Comparison of ENCODE assay signal across 26 cellular contexts in the genomic region with DNA sequence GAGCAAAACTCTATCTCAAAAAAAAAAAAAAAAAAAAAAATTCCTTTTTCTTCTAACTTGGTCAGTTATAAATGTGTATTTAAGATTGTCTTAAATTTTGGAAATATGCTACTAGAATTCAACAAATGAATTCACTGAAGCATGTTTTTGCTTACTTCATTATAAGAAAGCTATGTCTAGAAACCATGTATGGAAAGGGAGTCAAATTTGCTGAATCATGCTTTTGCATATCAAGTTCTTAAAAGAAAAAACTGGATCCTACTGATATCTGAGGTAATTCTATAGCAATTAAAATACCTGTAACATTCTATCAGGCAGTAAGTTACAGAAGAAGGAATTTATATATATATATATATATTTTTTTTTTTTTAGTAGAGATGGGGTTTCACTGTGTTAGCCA. TPM values are rescaled to one million over a fixed set of nuclear protein-coding genes. Genes with fewer than 3 reads are reported as not detected.
DNase-seq lines count a peak whose midpoint lies in the region; ATAC-seq, FAIRE-seq and TF ChIP-seq lines count a peak whose summit lies in the region.
"Had no signal": no experiment of that assay in that cellular context is flagged by ENCODE, and none has a peak within 500 bp of the region (broad histone marks: within the 10 kb centered on the region; RNA-seq: fewer than 3 reads in every experiment).

No MANE protein-coding gene starts in this region.

- ATAC-seq in heart right ventricle = no peak
- no peak for ATAC-seq in stimulated activated naive B cell treated with anti-CD40 and anti-IgM and Interleukin-4, amounts not matched to agents 10 μg/mL and 1 μg/mL and 100 μg/mL, for 72 hours (replicated peaks)
- no peak for ATAC-seq in GM18519 (IDR thresholded peaks at IDR 0.05; ENCODE audit: low FRiP score, unreplicated experiment)
- no peak for ATAC-seq in GM19328 (IDR thresholded peaks at IDR 0.05; ENCODE audit: unreplicated experiment)
- ATAC-seq: Right ventricle myocardium inferior, SK-N-SH treated with all-trans-retinoic acid at 6 μM for 48 hours, T-cell had no signal

- no peak for TF ChIP-seq POLR2A in H1 (IDR thresholded peaks at IDR 0.05; ENCODE audit: control extremely low read depth in 1 of 2, low read depth in 2 of 2, low read length in 2 of 2)

- H4K91ac ChIP-seq in H1 (replicated peaks; ENCODE audit: insufficient read length, low read length) = no peak overlapping the region

- H3K4me3 Mint-ChIP-seq in stimulated activated naive B cell treated with anti-CD40 and anti-IgM and Interleukin-4, amounts not matched to agents 10 μg/mL and 1 μg/mL and 100 μg/mL, for 72 hours = no peak overlapping the region
- H3K4me3 Mint-ChIP-seq: CD4-positive, CD25-positive, alpha-beta regulatory T cell; T-cell had no signal

- POLR2A ChIA-PET in RWPE1 (lab: Yijun Ruan, JAX; ENCODE audit: low non-redundant PET) = no interaction called here
- POLR2A ChIA-PET in H1 (lab: Charles Lee; ENCODE audit: partially characterized antibody) = interaction anchor here (1.6 kb wide), 1 partner anchor 27 kb away, joined by 5 read pairs; the partner anchor contains the start of gene AKIRIN2

- no peak overlapping the region for H3K23ac ChIP-seq in H1 (ENCODE audit: insufficient read length)

- H3K36me3 Mint-ChIP-seq in stimulated activated naive B cell treated with anti-CD40 and anti-IgM and Interleukin-4, amounts not matched to agents 10 μg/mL and 1 μg/mL and 100 μg/mL, for 72 hours = peaks cover 45 to 60% of the 10 kb centered on the region in 2 donors

- no peak overlapping the region for H2BK20ac ChIP-seq in H1 (ENCODE audit: low read length)

- H3K27ac Mint-ChIP-seq in stimulated activated naive B cell treated with anti-CD40 and anti-IgM and Interleukin-4, amounts not matched to agents 10 μg/mL and 1 μg/mL and 100 μg/mL, for 72 hours = peak overlapping the region; percentile 84

- TF ChIP-seq CTCF in left ventricle myocardium inferior (IDR thresholded peaks at IDR 0.05; ENCODE audit: borderline replicate concordance) = no peak
- no peak for TF ChIP-seq CTCF in heart right ventricle (IDR thresholded peaks at IDR 0.05)
- TF ChIP-seq CTCF in RWPE1 (conservative IDR thresholded peaks at IDR 0.05; ENCODE audit: low read depth) = no peak
- no peak for TF ChIP-seq CTCF in H1 (IDR thresholded peaks at IDR 0.05; ENCODE audit: control extremely low read depth in 1 of 3, insufficient read depth in 1 of 3, low read depth in 1 of 3, low read length in 3 of 3)

- H3K9me3 ChIP-seq in left ventricle myocardium inferior (replicated peaks) (no peaks in the 10 kb centered on the region), heart right ventricle (no peaks in the 10 kb centered on the region), H1 (ENCODE audit: insufficient read depth in 2 of 2, low read depth in 1 of 2, low read length in 1 of 2) (no peaks in the 10 kb centered on the region)
- H3K9me3 ChIP-seq: BLaER1, MG63, Peyer's patch, SJCRH30 had no signal

- intact Hi-C loops in left ventricle myocardium inferior (cut with micrococcal nuclease) = no loop called here
- intact Hi-C loops in heart right ventricle (cut with DNase I) = no loop called here

- no peak overlapping the region for H3K14ac ChIP-seq in H1 (ENCODE audit: insufficient read length)

- CTCF ChIA-PET in RWPE1 (lab: Yijun Ruan, JAX) = interaction anchor here (0.7 kb wide), 1 partner anchor 275 kb away, joined by 4 read pairs; no protein-coding TSS in a partner anchor
- CTCF ChIA-PET in H1 (lab: Charles Lee; ENCODE audit: partially characterized antibody) = interaction anchor here (0.7 kb wide), 1 partner anchor 818 kb away, joined by 7 read pairs; no protein-coding TSS in a partner anchor

- no peaks in the 10 kb centered on the region for H3K9me3 Mint-ChIP-seq in stimulated activated naive B cell treated with anti-CD40 and anti-IgM and Interleukin-4, amounts not matched to agents 10 μg/mL and 1 μg/mL and 100 μg/mL, for 72 hours
- H3K9me3 Mint-ChIP-seq: CD4-positive, CD25-positive, alpha-beta regulatory T cell; T-cell had no signal

- no peaks in the 10 kb centered on the region; the same call in 1 of the 2 replicates for H3K23me2 ChIP-seq in H1 (ENCODE audit: low read depth, low read length)

- no peak overlapping the region for H2BK120ac ChIP-seq in H1 (replicated peaks; ENCODE audit: low read depth, low read length)

- H3K4me2 ChIP-seq in H1 (ENCODE audit: insufficient read depth in 1 of 2, low read depth in 2 of 2, low read length in 2 of 2) = no peak overlapping the region
- H3K4me2 ChIP-seq: BLaER1 had no signal

- H4K5ac ChIP-seq in H1 (ENCODE audit: insufficient read length, low read depth, low read length) = no peak overlapping the region

- no peak for DNase-seq in left ventricle myocardium inferior
- DNase-seq in heart right ventricle = no peak
- DNase-seq in RWPE1 (ENCODE audit: low spot score) = no peak
- DNase-seq in H1 (ENCODE audit: low read depth in 1 of 2, low spot score in 2 of 2) = no peak
- DNase-seq in stimulated activated naive B cell treated with anti-CD40 and anti-IgM and Interleukin-4, amounts not matched to agents 10 μg/mL and 1 μg/mL and 100 μg/mL, for 72 hours = no peak
- DNase-seq in SW480 (ENCODE audit: low spot score) = no peak
- DNase-seq: CD4-positive, CD25-positive, alpha-beta regulatory T cell; GF-D8; H7; KG1; MG63; NCI-H1092; NCI-H1417 treated with DMSO at 0.1 percent for 48 hours; NCI-H1694 treated with DMSO at 0.1 percent for 48 hours; NCI-H2081; NCI-H2227 treated with DMSO at 0.1 percent for 48 hours; NCI-H526 treated with DMSO at 0.1 percent for 48 hours; Peyer's patch; SJCRH30; T-cell had no signal

- H3K4me1 ChIP-seq in left ventricle myocardium inferior = peaks cover 21% of the 10 kb centered on the region
- H3K4me1 ChIP-seq in heart right ventricle = peaks cover 0 to 31% (median 10%) of the 10 kb centered on the region in 9 donors
- H3K4me1 ChIP-seq in H1 (replicated peaks in 1 of 4; ENCODE audit: control insufficient read depth in 3 of 4, insufficient read depth in 4 of 4, low read length in 3 of 4) = peaks cover 0 to 3% (median 0%) of the 10 kb centered on the region in 4 experiments; a peak in 2 of 7 replicates
- H3K4me1 ChIP-seq: BLaER1, SJCRH30 had no signal

- no peak overlapping the region for H3K18ac ChIP-seq in H1 (ENCODE audit: extremely low read depth, low read length)

- H4K20me1 ChIP-seq in H1 (replicated peaks in 1 of 2; ENCODE audit: control insufficient read depth in 1 of 2, insufficient read depth in 2 of 2, low read length in 2 of 2) = no peaks in the 10 kb centered on the region

- H4K8ac ChIP-seq in H1 (ENCODE audit: extremely low read depth, insufficient read depth, low read length) = no peak overlapping the region

- peaks cover 0 to 6% of the 10 kb centered on the region in 2 experiments; a peak in 2 of 4 replicates for H3K79me2 ChIP-seq in H1 (ENCODE audit: control insufficient read depth in 1 of 2, insufficient read depth in 2 of 2, low read length in 2 of 2)

- H2BK12ac ChIP-seq in H1 (ENCODE audit: low read depth, low read length) = no peak overlapping the region

- peaks cover 2% of the 10 kb centered on the region; the same call in 1 of the 2 replicates for H3K79me1 ChIP-seq in H1 (ENCODE audit: low read depth, low read length)

- H3K4ac ChIP-seq in H1 (replicated peaks; ENCODE audit: insufficient read length, low read depth, low read length) = no peak overlapping the region

- FAIRE-seq in H1 (lab: Jason Lieb, UNC) = no peak
- FAIRE-seq: GM12891 had no signal

- H3K56ac ChIP-seq in H1 (replicated peaks; ENCODE audit: insufficient read length, low read depth, low read length) = no peak overlapping the region

- H3K27ac ChIP-seq in left ventricle myocardium inferior (replicated peaks) (peak overlapping the region; percentile 12), heart right ventricle (peak overlapping the region in 1 of 10 donors; percentile 50), RWPE1 (peak overlapping the region; percentile 5; the same call in 1 of the 2 replicates), H1 (ENCODE audit: low read depth, low read length) (no peak overlapping the region)
- H3K27ac ChIP-seq: BLaER1, Peyer's patch, SJCRH30 had no signal

- H2BK5ac ChIP-seq in H1 (ENCODE audit: low read depth, low read length) = no peak overlapping the region

- no peak overlapping the region for H3K9ac ChIP-seq in H1 (replicated peaks in 1 of 4; ENCODE audit: extremely low read depth in 1 of 4, low read depth in 3 of 4, low read length in 3 of 4)
- H3K9ac ChIP-seq: BLaER1 had no signal

- TF ChIP-seq EP300 in H1 (IDR thresholded peaks at IDR 0.05; ENCODE audit: borderline replicate concordance in 1 of 2, low read depth in 2 of 2, low read length in 2 of 2) = no peak

- H2AFZ ChIP-seq in H1 (ENCODE audit: low read length) = no peak overlapping the region

- H3K36me3 ChIP-seq in left ventricle myocardium inferior = peaks cover 29% of the 10 kb centered on the region
- peaks cover 0 to 94% (median 29%) of the 10 kb centered on the region in 9 donors for H3K36me3 ChIP-seq in heart right ventricle
- peaks cover 6 to 55% (median 23%) of the 10 kb centered on the region in 4 experiments for H3K36me3 ChIP-seq in H1 (ENCODE audit: control insufficient read depth in 2 of 4, insufficient read depth in 4 of 4, low read length in 3 of 4)

- H3K4me3 ChIP-seq in left ventricle myocardium inferior (no peak overlapping the region), heart right ventricle (no peak overlapping the region), H1 (ENCODE audit: extremely low read depth in 1 of 4, insufficient read depth in 2 of 4, low read depth in 3 of 4, low read length in 4 of 4) (no peak overlapping the region)
- H3K4me3 ChIP-seq: BLaER1, MG63, Peyer's patch, SJCRH30 had no signal

- H2AK5ac ChIP-seq in H1 (ENCODE audit: low read depth, low read length) = no peak overlapping the region

- no peak overlapping the region for H2BK15ac ChIP-seq in H1 (ENCODE audit: low read length)

- no peak for TF ChIP-seq RAD21 in H1 (IDR thresholded peaks at IDR 0.05 in 1 of 2, conservative IDR thresholded peaks at IDR 0.05 in 1 of 2; ENCODE audit: low read depth in 2 of 2, low read length in 2 of 2)

- H3K27me3 ChIP-seq in left ventricle myocardium inferior (ENCODE audit: low read depth) (no peaks in the 10 kb centered on the region), heart right ventricle (no peaks in the 10 kb centered on the region), H1 (replicated peaks in 1 of 4; ENCODE audit: control insufficient read depth in 3 of 4, extremely low read depth in 1 of 4, insufficient read depth in 3 of 4, low read length in 3 of 4) (no peaks in the 10 kb centered on the region)
- H3K27me3 ChIP-seq: BLaER1, MG63, Peyer's patch, SJCRH30 had no signal

- H3K4me1 Mint-ChIP-seq in stimulated activated naive B cell treated with anti-CD40 and anti-IgM and Interleukin-4, amounts not matched to agents 10 μg/mL and 1 μg/mL and 100 μg/mL, for 72 hours = peaks cover 17 to 22% of the 10 kb centered on the region in 2 donors

- no peaks in the 10 kb centered on the region for H3K27me3 Mint-ChIP-seq in stimulated activated naive B cell treated with anti-CD40 and anti-IgM and Interleukin-4, amounts not matched to agents 10 μg/mL and 1 μg/mL and 100 μg/mL, for 72 hours
- H3K27me3 Mint-ChIP-seq: CD4-positive, CD25-positive, alpha-beta regulatory T cell; T-cell had no signal

RNA-seq across cellular contexts. Expression of gene AKIRIN2, which starts 27.7 kb away (rescaled TPM):
- total RNA-seq in left ventricle myocardium inferior (42.3 TPM), heart right ventricle (10 to 100 TPM; 33.9 to 56.0 (median 43.8) TPM)
- polyA plus RNA-seq in heart right ventricle (10 to 100 TPM; 14.8 to 31.7 TPM), H1 (2011; rRNA removed) (35.6 and 49.6 TPM in 2 replicates)
- total RNA-seq in H1 (2021; fragmentation: NEBNext Ultra II Directional; extraction: Animal tissue kit (Norgen Biotek cat#: 25700)) = 75.3 and 77.2 TPM in 2 replicates
- 28.4 TPM for polyA plus RNA-seq in H1 (2011; cell fraction: cytosol; rRNA removed)
- polyA plus RNA-seq in H1 (2011; cell fraction: nucleus; rRNA removed) = 29.7 TPM
- polyA plus RNA-seq in H1 (2012, experiment 1 of 2) = 50.5 to 55.5 TPM (median 52.0 TPM) in 4 replicates
- 39.5 TPM for polyA plus RNA-seq in H1 (2012, experiment 2 of 2)
- polyA plus RNA-seq in H1 (2013, experiment 1 of 2) = 67.3 TPM
- 68.1 TPM for polyA plus RNA-seq in H1 (2013, experiment 2 of 2)
- polyA minus RNA-seq in H1 (2011; rRNA and poly(A)+ RNA removed) = 14.0 and 18.9 TPM in 2 replicates
- polyA minus RNA-seq in H1 (2011; cell fraction: cytosol; rRNA and poly(A)+ RNA removed) = 39.8 TPM
- 38.9 TPM for polyA minus RNA-seq in H1 (2011; cell fraction: nucleus; rRNA and poly(A)+ RNA removed)
